8 cellular contexts compared by ENCODE assay signal in the genomic region with DNA sequence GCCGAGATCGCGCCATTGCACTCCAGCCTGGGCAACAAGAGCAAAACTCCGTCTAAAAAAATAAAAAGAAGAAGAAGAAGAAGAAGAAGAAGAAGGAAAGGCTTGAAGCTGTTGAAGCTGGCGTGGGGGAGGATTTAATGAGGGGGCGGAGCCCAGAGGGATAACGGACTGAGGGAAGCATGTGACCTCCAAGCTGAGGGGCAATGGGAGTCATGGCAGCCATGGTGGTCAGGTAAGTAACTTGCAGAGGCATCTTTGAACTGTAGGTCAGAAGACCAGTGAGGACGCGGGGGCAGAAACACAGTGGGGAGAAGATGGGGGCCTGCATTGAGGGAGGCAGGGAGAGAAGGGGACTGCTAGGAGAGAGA. TPM values are rescaled to one million over a fixed set of nuclear protein-coding genes. Genes with fewer than 3 reads are reported as not detected.
A peak's percentile ranks its signal among the peaks of the same experiment; 100 is the strongest.
DNase-seq lines count a peak whose midpoint lies in the region; ATAC-seq and TF ChIP-seq lines count a peak whose summit lies in the region.

No MANE protein-coding gene starts in this region.

- peak overlapping the region; percentile 63 for H3K27ac ChIP-seq in ACC112 (ENCODE audit: low read depth, low read length)

- no peaks in the 10 kb centered on the region for H3K27me3 ChIP-seq in ACC112 (ENCODE audit: insufficient read depth, low read length)

- peak; percentile 38 for DNase-seq in SK-N-DZ (ENCODE audit: low spot score)
- peak; percentile 32 for DNase-seq in epithelial cell of esophagus (ENCODE audit: low read depth)
- DNase-seq in retinal pigment epithelial cell (ENCODE audit: low read depth), result peak; percentile 24
- DNase-seq in NCI-H2196 treated with DMSO at 0.1 percent for 48 hours (lab: John Stamatoyannopoulos, UW; ENCODE audit: unreplicated experiment), result no peak
- DNase-seq in NCI-H446 (lab: John Stamatoyannopoulos, UW), result no peak

- no peak for TF ChIP-seq CTCF in epithelial cell of esophagus (IDR thresholded peaks at IDR 0.05; ENCODE audit: insufficient read depth, low read depth, low read length, missing control alignments)
- TF ChIP-seq CTCF in retinal pigment epithelial cell (conservative IDR thresholded peaks at IDR 0.05; ENCODE audit: low read depth, low read length), result no peak

- no peaks in the 10 kb centered on the region for H3K36me3 ChIP-seq in ACC112 (ENCODE audit: insufficient read depth, low read length)

- H2AFZ ChIP-seq in ACC112 (ENCODE audit: low read length, unreplicated experiment), result peak overlapping the region; percentile 53

- ATAC-seq in GM21528 (IDR thresholded peaks at IDR 0.05; ENCODE audit: low FRiP score, unreplicated experiment), result peak; percentile 14
- ATAC-seq in GM21423 (IDR thresholded peaks at IDR 0.05; ENCODE audit: unreplicated experiment), result no peak

- H3K79me2 ChIP-seq in ACC112 (ENCODE audit: control insufficient read depth, insufficient read depth, low read length, unreplicated experiment), result no peaks in the 10 kb centered on the region

- peak overlapping the region; percentile 74 for H3K4me3 ChIP-seq in ACC112 (ENCODE audit: low read depth, low read length)
- peak overlapping the region; percentile 71 for H3K4me3 ChIP-seq in epithelial cell of esophagus (ENCODE audit: low read length)
- H3K4me3 ChIP-seq in retinal pigment epithelial cell (ENCODE audit: low read length), result peak overlapping the region; percentile 62

- H3K4me1 ChIP-seq in ACC112 (ENCODE audit: control insufficient read depth, insufficient read depth, low read length, unreplicated experiment), result peaks cover 11% of the 10 kb centered on the region

RNA-seq across cellular contexts. Expression of gene TMEM160, which starts 13.3 kb away (rescaled TPM):
- 109 and 113 TPM in 2 replicates for polyA plus RNA-seq in SK-N-DZ (2014; cell fraction: cytosol; rRNA removed)
- polyA plus RNA-seq in SK-N-DZ (2014; cell fraction: nucleus; rRNA removed), result 54.3 and 58.0 TPM in 2 replicates

RNA-seq across cellular contexts. Expression of gene NPAS1, which starts 15.5 kb away (rescaled TPM):
- 0.72 and 0.76 TPM in 2 replicates for polyA plus RNA-seq in SK-N-DZ (2014; cell fraction: cytosol; rRNA removed)
- polyA plus RNA-seq in SK-N-DZ (2014; cell fraction: nucleus; rRNA removed), result 0.98 TPM in 1 of 2 replicates, not detected in the other

Comparison
In these comparisons a context has a peak if more than half of its experiments do, and no peak if none do; other contexts are left out.
1. DNase-seq: peak in SK-N-DZ (single experiment), epithelial cell of esophagus (single experiment) and retinal pigment epithelial cell (single experiment); none in NCI-H2196 treated with DMSO at 0.1 percent for 48 hours (single experiment) and NCI-H446 (0 of 2).
2. Peak in every context shown above with its lines, with median percentiles within 50 percentile points of each other: H3K4me3 ChIP-seq.